ENCODE assay signal across 10 cellular contexts in genomic region chr4:145480257-145480656, GRCh38. TPM values are rescaled to one million over a fixed set of nuclear protein-coding genes. Genes with fewer than 3 reads are reported as not detected.
A peak's percentile ranks its signal among the peaks of the same experiment; 100 is the strongest.
DNase-seq lines count a peak whose midpoint lies in the region; ATAC-seq and TF ChIP-seq lines count a peak whose summit lies in the region.
"Had no signal": no experiment of that assay in that cellular context is flagged by ENCODE, and none has a peak within 500 bp of the region (broad histone marks: within the 10 kb centered on the region; RNA-seq: fewer than 3 reads in every experiment).

No MANE protein-coding gene starts in this region.

- CTCF ChIA-PET in mammary epithelial cell (lab: Charles Lee; ENCODE audit: low non-redundant PET), result interaction anchor here (0.8 kb wide), 1 partner anchor 1281 kb away, joined by 6 read pairs; no protein-coding TSS in a partner anchor

- BruUV-seq in mammary epithelial cell (replicated peaks; lab: Mats Ljungman, UMichigan), result no TSS peak

- H3K79me2 ChIP-seq in mammary epithelial cell (ENCODE audit: insufficient read depth, low read length), result peaks cover 35% of the 10 kb centered on the region

- H3K4me3 ChIP-seq in BLaER1 treated with 17β-estradiol and CSF1 and Interleukin-3, amounts not matched to agents 10 nM and 100 nM, result peak overlapping the region in 5 of 10 experiments; percentile 92 to 99 (median 96); a peak in 7 of 20 replicates
- no peak overlapping the region for H3K4me3 ChIP-seq in mammary epithelial cell (replicated peaks in 1 of 3; ENCODE audit: insufficient read depth in 1 of 3, low read depth in 2 of 3, low read length in 3 of 3)

- H4K20me1 ChIP-seq in BLaER1 treated with 17β-estradiol and CSF1 and Interleukin-3, amounts not matched to agents 10 nM and 100 nM, result peaks cover 0 to 12% (median 0%) of the 10 kb centered on the region in 11 experiments; a peak in 5 of 22 replicates
- H4K20me1 ChIP-seq in mammary epithelial cell (ENCODE audit: insufficient read depth, low read length), result no peaks in the 10 kb centered on the region

- H3K27ac ChIP-seq in BLaER1 treated with 17β-estradiol and CSF1 and Interleukin-3, amounts not matched to agents 10 nM and 100 nM, result peak overlapping the region in 9 of 11 experiments; percentile 96 to 100 (median 99); a peak in 13 of 22 replicates
- H3K27ac ChIP-seq in mammary epithelial cell (ENCODE audit: insufficient read depth, low read depth, low read length), result no peak overlapping the region

- DNase-seq in MV-4-11 (lab: John Stamatoyannopoulos, UW) (peak; percentile 92), mammary epithelial cell (peak; percentile 24), NCI-H526 treated with DMSO at 0.1 percent for 48 hours (lab: John Stamatoyannopoulos, UW) (no peak), NCI-H69 (lab: John Stamatoyannopoulos, UW) (no peak), left cardiac atrium (no peak), SHP77 treated with DMSO at 0.1 percent for 48 hours (lab: John Stamatoyannopoulos, UW) (no peak)
- DNase-seq: KG1, posterior cingulate gyrus had no signal

- in situ Hi-C loops in mammary epithelial cell (cut with MboI; ENCODE audit: low sequenced_read_pairs in 2 of 2), result no loop called here

- H3K4me2 ChIP-seq in BLaER1 treated with 17β-estradiol and CSF1 and Interleukin-3, amounts not matched to agents 10 nM and 100 nM, result peak overlapping the region; percentile 73 to 97 (median 90); a peak in 21 of 22 replicates
- H3K4me2 ChIP-seq in mammary epithelial cell (ENCODE audit: insufficient read depth, low read depth, low read length), result no peak overlapping the region

- 73% methylated on average over 1 of the region's 1 CpG for WGBS in mammary epithelial cell (ENCODE audit: low coverage, missing lambda C conversion rate)

- TF ChIP-seq CTCF in mammary epithelial cell (conservative IDR thresholded peaks at IDR 0.05 in 1 of 2, IDR thresholded peaks at IDR 0.05 in 1 of 2; ENCODE audit: extremely low read depth in 1 of 2, insufficient read depth in 1 of 2, low read depth in 1 of 2, low read length in 2 of 2), result no peak

- H3K9ac ChIP-seq in BLaER1 treated with 17β-estradiol and CSF1 and Interleukin-3, amounts not matched to agents 10 nM and 100 nM, result peak overlapping the region in 6 of 11 experiments; percentile 96 to 100 (median 100); a peak in 7 of 22 replicates
- H3K9ac ChIP-seq in mammary epithelial cell (ENCODE audit: insufficient read depth, low read length), result no peak overlapping the region

- peaks cover 0 to 12% (median 2%) of the 10 kb centered on the region in 11 experiments; a peak in 10 of 22 replicates for H3K9me3 ChIP-seq in BLaER1 treated with 17β-estradiol and CSF1 and Interleukin-3, amounts not matched to agents 10 nM and 100 nM (replicated peaks in 1 of 11)
- H3K9me3 ChIP-seq in mammary epithelial cell (replicated peaks; ENCODE audit: insufficient read depth, low read length), result no peaks in the 10 kb centered on the region

- peaks cover 33 to 41% (median 34%) of the 10 kb centered on the region in 10 experiments for H3K4me1 ChIP-seq in BLaER1 treated with 17β-estradiol and CSF1 and Interleukin-3, amounts not matched to agents 10 nM and 100 nM
- H3K4me1 ChIP-seq in mammary epithelial cell (ENCODE audit: insufficient read depth, low read length), result peaks cover 19% of the 10 kb centered on the region

- dilution Hi-C loops in mammary epithelial cell (cut with HindIII; ENCODE audit: low sequenced_read_pairs), result no loop called here

- intact Hi-C loops in mammary epithelial cell (cut with micrococcal nuclease), result no loop called here
- intact Hi-C loops in left cardiac atrium (cut with DNase I), result loop anchor here in 1 of 2 donors (5.0 to 10.0 kb wide), 2 partner anchors 77 to 245 kb away; no protein-coding TSS in a partner anchor

- no peaks in the 10 kb centered on the region for H3K27me3 ChIP-seq in BLaER1 treated with 17β-estradiol and CSF1 and Interleukin-3, amounts not matched to agents 10 nM and 100 nM
- no peaks in the 10 kb centered on the region for H3K27me3 ChIP-seq in mammary epithelial cell (ENCODE audit: insufficient read depth, low read length)

- peak; percentile 17 for ATAC-seq in GM18868 (IDR thresholded peaks at IDR 0.05; ENCODE audit: unreplicated experiment)
- no peak for ATAC-seq in left cardiac atrium

- H2AFZ ChIP-seq in mammary epithelial cell (ENCODE audit: low read depth, low read length), result no peak overlapping the region

- H3K36me3 ChIP-seq in BLaER1 treated with 17β-estradiol and CSF1 and Interleukin-3, amounts not matched to agents 10 nM and 100 nM, result peaks cover 0 to 4% (median 0%) of the 10 kb centered on the region in 11 experiments; a peak in 2 of 22 replicates
- H3K36me3 ChIP-seq in mammary epithelial cell (ENCODE audit: insufficient read depth, low read length), result no peaks in the 10 kb centered on the region

RNA-seq across cellular contexts. Expression of gene SMAD1, which starts 1.4 kb away (rescaled TPM):
- total RNA-seq in mammary epithelial cell (10 to 100 TPM; 30.0 to 43.2 TPM), left cardiac atrium (10 to 100 TPM in 1 of 2 donors, 1 to 10 TPM in 1; 9.8 to 10.6 TPM)
- 28.4 TPM for polyA plus RNA-seq in mammary epithelial cell
- 45.7 TPM for polyA minus RNA-seq in mammary epithelial cell

Comparison
In these comparisons a context has a peak if more than half of its experiments do, and no peak if none do; other contexts are left out.
1. DNase-seq: peak in MV-4-11 (single experiment) and mammary epithelial cell (single experiment); none in NCI-H526 treated with DMSO at 0.1 percent for 48 hours (single experiment), NCI-H69 (single experiment), left cardiac atrium (single experiment) and SHP77 treated with DMSO at 0.1 percent for 48 hours (single experiment).